ENCODE assay signal across 8 cellular contexts in the genomic region with DNA sequence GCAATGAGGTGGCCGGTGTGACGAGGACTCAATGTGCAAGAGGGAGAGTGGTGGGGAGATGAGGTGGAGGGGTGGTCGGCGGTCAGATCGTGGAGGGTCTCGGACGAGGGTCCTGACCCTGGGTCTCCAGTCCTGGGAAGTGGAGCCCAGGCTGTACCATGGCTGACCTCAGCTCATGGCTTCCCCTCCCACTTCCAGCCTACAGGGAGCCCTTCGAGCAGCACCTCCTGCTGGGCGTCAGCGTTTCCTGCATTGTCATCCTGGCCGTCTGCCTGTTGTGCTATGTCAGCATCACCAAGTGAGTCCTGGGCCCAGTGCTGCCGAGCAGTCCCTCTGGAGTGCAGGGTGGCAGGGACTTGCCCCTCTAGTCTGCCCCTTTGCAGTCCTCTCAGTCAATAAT. TPM values are rescaled to one million over a fixed set of nuclear protein-coding genes. Genes with fewer than 3 reads are reported as not detected.
A peak's percentile ranks its signal among the peaks of the same experiment; 100 is the strongest.
DNase-seq lines count a peak whose midpoint lies in the region; ATAC-seq and TF ChIP-seq lines count a peak whose summit lies in the region.

No MANE protein-coding gene starts in this region.

- CTCF ChIA-PET in activated CD8-positive, alpha-beta T cell treated with anti-CD3 and anti-CD28 coated beads for 36 hours (lab: Charles Lee): interaction anchor here (0.6 to 4.4 kb wide), 11 partner anchors 10 to 176 kb away, joined by 3 to 21 read pairs (median 3); no protein-coding TSS in a partner anchor

- H3K4me1 ChIP-seq in gastroesophageal sphincter: no peaks in the 10 kb centered on the region

- peak; percentile 69 for ATAC-seq in activated CD8-positive, alpha-beta T cell treated with anti-CD3 and anti-CD28 coated beads for 36 hours
- ATAC-seq in gastroesophageal sphincter (peak; percentile 64), GM18519 (IDR thresholded peaks at IDR 0.05; ENCODE audit: low FRiP score, unreplicated experiment) (no peak), GM18498 (IDR thresholded peaks at IDR 0.05; ENCODE audit: unreplicated experiment) (no peak), GM18511 (IDR thresholded peaks at IDR 0.05; ENCODE audit: unreplicated experiment) (no peak)

- no peak for TF ChIP-seq POLR2A in gastroesophageal sphincter (IDR thresholded peaks at IDR 0.05)

- no peak for TF ChIP-seq EP300 in gastroesophageal sphincter (IDR thresholded peaks at IDR 0.05)

- peak overlapping the region; percentile 62 for H3K27ac Mint-ChIP-seq in activated CD8-positive, alpha-beta T cell treated with anti-CD3 and anti-CD28 coated beads for 36 hours

- TF ChIP-seq CTCF in AG10803 (conservative IDR thresholded peaks at IDR 0.05; ENCODE audit: low read length) (peak; percentile 45), gastroesophageal sphincter (IDR thresholded peaks at IDR 0.05) (peak in 3 of 4 experiments; percentile 43 to 61 (median 55))
- TF ChIP-seq CTCF in activated CD8-positive, alpha-beta T cell treated with anti-CD3 and anti-CD28 coated beads for 36 hours (IDR thresholded peaks at IDR 0.05): no peak

- H3K4me3 ChIP-seq in AG10803 (ENCODE audit: low read length): no peak overlapping the region
- no peak overlapping the region for H3K4me3 ChIP-seq in gastroesophageal sphincter

- intact Hi-C loops in activated CD8-positive, alpha-beta T cell treated with anti-CD3 and anti-CD28 coated beads for 36 hours (cut with micrococcal nuclease): no loop called here

- peaks cover 91% of the 10 kb centered on the region for H3K36me3 Mint-ChIP-seq in activated CD8-positive, alpha-beta T cell treated with anti-CD3 and anti-CD28 coated beads for 36 hours (ENCODE audit: low read depth)

- H3K9me3 ChIP-seq in gastroesophageal sphincter: no peaks in the 10 kb centered on the region

- H3K4me1 Mint-ChIP-seq in activated CD8-positive, alpha-beta T cell treated with anti-CD3 and anti-CD28 coated beads for 36 hours (ENCODE audit: low read depth): peaks cover 13% of the 10 kb centered on the region

- no peaks in the 10 kb centered on the region for H3K27me3 ChIP-seq in gastroesophageal sphincter

- 71 to 92% methylated on average over 5 to 10 of the region's 12 CpGs for WGBS in gastroesophageal sphincter (ENCODE audit: low coverage in 1 of 2), 2 donors

- H3K27me3 Mint-ChIP-seq in activated CD8-positive, alpha-beta T cell treated with anti-CD3 and anti-CD28 coated beads for 36 hours: no peaks in the 10 kb centered on the region

- peaks cover 5% of the 10 kb centered on the region for H3K9me3 Mint-ChIP-seq in activated CD8-positive, alpha-beta T cell treated with anti-CD3 and anti-CD28 coated beads for 36 hours

- H3K27ac ChIP-seq in gastroesophageal sphincter: peak overlapping the region in 3 of 4 donors; percentile 4 to 58 (median 32)

- H3K36me3 ChIP-seq in gastroesophageal sphincter: peaks cover 0 to 100% of the 10 kb centered on the region in 2 donors

- peak; percentile 37 for DNase-seq in AG10803 (ENCODE audit: low read depth)
- peak; percentile 37 for DNase-seq in HT1080 (ENCODE audit: low read depth)
- peak; percentile 57 for DNase-seq in activated CD8-positive, alpha-beta T cell treated with anti-CD3 and anti-CD28 coated beads for 36 hours
- DNase-seq in stimulated activated CD4-positive, alpha-beta T cell treated with anti-CD3 and anti-CD28 coated beads, Interleukin-1b, Interleukin-23, amount 100 ng/mL, for 48 hours: peak; percentile 61

- H3K4me3 Mint-ChIP-seq in activated CD8-positive, alpha-beta T cell treated with anti-CD3 and anti-CD28 coated beads for 36 hours: no peak overlapping the region

- POLR2A ChIA-PET in activated CD8-positive, alpha-beta T cell treated with anti-CD3 and anti-CD28 coated beads for 36 hours (lab: Charles Lee): interaction anchor here (0.8 to 1.2 kb wide), 7 partner anchors 8 to 147 kb away, joined by 3 to 6 read pairs (median 4); a partner anchor contains a TSS

RNA-seq across cellular contexts. Expression of a gene that starts 41.8 kb away (rescaled TPM):
- 21.0 and 21.8 TPM in 2 replicates for total RNA-seq in HT1080 (2014; rRNA removed; shearing (Covaris generic))
- 23.0 and 25.6 TPM in 2 replicates for polyA plus RNA-seq in HT1080 (2015; cell fraction: cytosol; rRNA removed)
- polyA plus RNA-seq in HT1080 (2015; cell fraction: nucleus; rRNA removed): 39.9 and 42.4 TPM in 2 replicates
- total RNA-seq in activated CD8-positive, alpha-beta T cell treated with anti-CD3 and anti-CD28 coated beads for 36 hours: 100 to 1,000 TPM; 236 to 245 TPM
- total RNA-seq in gastroesophageal sphincter: 100 to 1,000 TPM in 2 of 4 donors, 10 to 100 TPM in 2; 72.3 to 212 (median 110) TPM

RNA-seq across cellular contexts. Expression of a gene that starts 46.4 kb away (rescaled TPM):
- total RNA-seq in HT1080 (2014; rRNA removed; shearing (Covaris generic)): 0.67 and 0.80 TPM in 2 replicates
- polyA plus RNA-seq in HT1080 (2015; cell fraction: cytosol; rRNA removed): 2.5 TPM in 2 replicates
- 2.3 and 2.6 TPM in 2 replicates for polyA plus RNA-seq in HT1080 (2015; cell fraction: nucleus; rRNA removed)
- 10 to 100 TPM; 95.6 to 97.2 TPM for total RNA-seq in activated CD8-positive, alpha-beta T cell treated with anti-CD3 and anti-CD28 coated beads for 36 hours
- total RNA-seq in gastroesophageal sphincter: under 1 TPM in 3 of 4 donors, not detected in 1; 0.23 to 0.40 (median 0.25) TPM

Comparison
In these comparisons a context has a peak if more than half of its experiments do, and no peak if none do; other contexts are left out.
1. ATAC-seq: peak in activated CD8-positive, alpha-beta T cell treated with anti-CD3 and anti-CD28 coated beads for 36 hours (single experiment) and gastroesophageal sphincter (single experiment); none in GM18519 (single experiment), GM18498 (single experiment) and GM18511 (single experiment).
2. RNA of a gene that starts 46.4 kb away (total RNA-seq): 95.6 to 97.2 TPM in activated CD8-positive, alpha-beta T cell treated with anti-CD3 and anti-CD28 coated beads for 36 hours; 0.67 to 0.80 TPM in HT1080 and 0.23 to 0.40 TPM in gastroesophageal sphincter; every median in the first group is over 10 times any median in the second.
3. Peak in every context shown above with its lines, with median percentiles within 50 percentile points of each other: DNase-seq.